In the genomic region with DNA sequence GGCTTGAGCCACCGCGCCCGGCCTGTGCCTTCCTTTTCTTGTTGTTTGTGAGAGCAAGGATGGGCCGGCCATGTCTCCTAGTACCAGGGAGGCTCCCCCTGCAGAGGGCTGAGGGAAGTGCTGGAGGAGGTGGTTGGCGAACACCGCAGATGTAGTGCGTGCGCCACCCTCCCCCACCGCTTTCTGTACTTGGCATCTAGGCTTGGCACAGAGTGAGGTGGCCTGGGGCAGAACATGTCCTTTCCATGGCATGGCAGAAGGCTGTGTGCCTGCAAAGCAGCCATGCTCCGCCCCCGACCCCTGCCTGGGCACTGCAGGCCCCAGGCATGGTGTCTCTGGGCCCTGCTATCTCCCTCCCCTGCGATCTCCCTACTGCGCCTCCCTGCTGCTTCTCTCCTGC, we compare ENCODE assay signal across 1 cellular context.
TF ChIP-seq lines count a peak whose summit lies in the region.

No MANE protein-coding gene starts in this region.

TF ChIP-seq in GM12878, 131 proteins besides CTCF, POLR2A, EP300 and RAD21 (continued from another document):
- no peak for TF ChIP-seq E2F8 (IDR thresholded peaks at IDR 0.05; ENCODE audit: low read depth, partially characterized antibody)
- no peak for TF ChIP-seq BHLHE40 (IDR thresholded peaks at IDR 0.05; ENCODE audit: borderline replicate concordance in 1 of 2, low read depth in 2 of 2, low read length in 1 of 2)
- no peak for TF ChIP-seq RUNX3 (IDR thresholded peaks at IDR 0.05; ENCODE audit: low read length)
- no peak for TF ChIP-seq ZSCAN29 (IDR thresholded peaks at IDR 0.05)
- TF ChIP-seq, protein P1, sequence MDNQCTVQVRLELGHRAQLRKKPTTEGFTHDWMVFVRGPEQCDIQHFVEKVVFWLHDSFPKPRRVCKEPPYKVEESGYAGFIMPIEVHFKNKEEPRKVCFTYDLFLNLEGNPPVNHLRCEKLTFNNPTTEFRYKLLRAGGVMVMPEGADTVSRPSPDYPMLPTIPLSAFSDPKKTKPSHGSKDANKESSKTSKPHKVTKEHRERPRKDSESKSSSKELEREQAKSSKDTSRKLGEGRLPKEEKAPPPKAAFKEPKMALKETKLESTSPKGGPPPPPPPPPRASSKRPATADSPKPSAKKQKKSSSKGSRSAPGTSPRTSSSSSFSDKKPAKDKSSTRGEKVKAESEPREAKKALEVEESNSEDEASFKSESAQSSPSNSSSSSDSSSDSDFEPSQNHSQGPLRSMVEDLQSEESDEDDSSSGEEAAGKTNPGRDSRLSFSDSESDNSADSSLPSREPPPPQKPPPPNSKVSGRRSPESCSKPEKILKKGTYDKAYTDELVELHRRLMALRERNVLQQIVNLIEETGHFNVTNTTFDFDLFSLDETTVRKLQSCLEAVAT (IDR thresholded peaks at IDR 0.05) = no peak
- no peak for TF ChIP-seq RELB (IDR thresholded peaks at IDR 0.05; ENCODE audit: low read depth)
- TF ChIP-seq SPI1 (IDR thresholded peaks at IDR 0.05; ENCODE audit: borderline replicate concordance, insufficient read depth, low read depth, low read length) = no peak
- TF ChIP-seq NR2C2 (IDR thresholded peaks at IDR 0.05; ENCODE audit: borderline replicate concordance, control insufficient read depth, insufficient read length, low read depth) = no peak
- TF ChIP-seq NFYA (IDR thresholded peaks at IDR 0.05; ENCODE audit: borderline replicate concordance, low read depth, low read length) = no peak
- no peak for TF ChIP-seq DPF2 (IDR thresholded peaks at IDR 0.05)
